2 cellular contexts compared by ENCODE assay signal in the genomic region with DNA sequence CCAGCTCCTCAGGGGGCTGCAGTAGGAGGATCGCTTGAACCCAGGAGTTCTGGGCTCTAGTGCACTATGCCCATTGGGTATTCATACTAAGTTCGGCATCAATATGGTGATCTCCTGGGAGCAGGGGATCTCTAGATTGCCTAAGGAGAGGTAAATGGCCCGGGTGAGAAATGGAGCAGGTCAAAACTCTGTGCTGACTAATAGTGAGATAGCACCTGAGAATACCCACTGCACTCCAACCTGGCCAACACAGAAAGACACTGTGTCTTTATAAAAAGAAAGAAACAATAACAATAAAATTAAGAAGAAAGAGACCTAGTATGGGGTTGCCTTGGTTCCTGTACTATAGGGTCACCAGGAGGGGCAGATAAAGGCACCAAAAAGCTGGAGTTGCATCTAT.
TF ChIP-seq lines count a peak whose summit lies in the region.

No MANE protein-coding gene starts in this region.

TF ChIP-seq in IMR-90, 13 proteins besides CTCF, POLR2A, EP300 and RAD21:
- TF ChIP-seq USF2 (IDR thresholded peaks at IDR 0.05; ENCODE audit: low read depth, low read length) (no peak), MAFK (IDR thresholded peaks at IDR 0.05; ENCODE audit: low read depth, low read length) (no peak)

TF ChIP-seq in K562, 482 proteins besides CTCF, POLR2A, EP300 and RAD21:
- no peak for TF ChIP-seq ZNF561 (CRISPR knock-in tag; conservative IDR thresholded peaks at IDR 0.05)
- TF ChIP-seq GATA2 (CRISPR knock-in tag; IDR thresholded peaks at IDR 0.05) = no peak
- TF ChIP-seq HNRNPUL1 (IDR thresholded peaks at IDR 0.05; ENCODE audit: low read length) = no peak
- no peak for TF ChIP-seq RBFOX2 (IDR thresholded peaks at IDR 0.05; ENCODE audit: low read depth, low read length)
- TF ChIP-seq SREBF1 (IDR thresholded peaks at IDR 0.05; ENCODE audit: borderline replicate concordance, low read depth, low read length) = no peak
- no peak for TF ChIP-seq MED1 (CRISPR knock-in tag; IDR thresholded peaks at IDR 0.05; ENCODE audit: borderline replicate concordance)
- no peak for TF ChIP-seq GABPB1 (CRISPR knock-in tag; IDR thresholded peaks at IDR 0.05)
